13 cellular contexts compared by ENCODE assay signal in genomic region chr16:27624154-27625049, GRCh38.
"Had no signal": no experiment of that assay in that cellular context is flagged by ENCODE, and none has a peak within 500 bp of the region (broad histone marks: within the 10 kb centered on the region; RNA-seq: fewer than 3 reads in every experiment).

No MANE protein-coding gene starts in this region.

- H3K27me3 ChIP-seq: brain microvascular endothelial cell had no signal

- ATAC-seq: activated CD4-positive, CD25-positive, alpha-beta regulatory T cell treated with anti-CD3 and anti-CD28 coated beads, Interleukin-2, amount 50 U/mL, for 24 hours had no signal

- H3K27ac Mint-ChIP-seq: dendritic cell treated with granulocyte-macrophage colony-stimulating factor and Interleukin-4, amounts not matched to agents 40 ng/mL and 50 ng/mL, for 4 days; memory B cell had no signal

- H3K4me3 ChIP-seq: SK-N-MC had no signal

- H3K9me3 Mint-ChIP-seq: dendritic cell treated with granulocyte-macrophage colony-stimulating factor and Interleukin-4, amounts not matched to agents 40 ng/mL and 50 ng/mL, for 4 days; memory B cell had no signal

- H3K27ac ChIP-seq: brain microvascular endothelial cell, SK-N-MC had no signal

- H3K36me3 ChIP-seq: brain microvascular endothelial cell had no signal

- DNase-seq: activated naive CD4-positive, alpha-beta T cell; activated T-cell treated with anti-CD3 and anti-CD28 coated beads for 4 hours; anterior cingulate cortex; brain microvascular endothelial cell; cerebellar nuclear complex; effector memory CD4-positive, alpha-beta T cell; foreskin melanocyte; stimulated activated CD4-positive, alpha-beta T cell treated with anti-CD3 and anti-CD28 coated beads, Interleukin-12 subunit alpha, Interleukin-12 subunit beta, amount 100 ng/mL, for 4 hours; stimulated activated CD4-positive, alpha-beta T cell treated with anti-CD3 and anti-CD28 coated beads, Interleukin-2, amount 100 ng/mL, for 24 hours had no signal
